ENCODE assay signal across 27 cellular contexts in the genomic region with DNA sequence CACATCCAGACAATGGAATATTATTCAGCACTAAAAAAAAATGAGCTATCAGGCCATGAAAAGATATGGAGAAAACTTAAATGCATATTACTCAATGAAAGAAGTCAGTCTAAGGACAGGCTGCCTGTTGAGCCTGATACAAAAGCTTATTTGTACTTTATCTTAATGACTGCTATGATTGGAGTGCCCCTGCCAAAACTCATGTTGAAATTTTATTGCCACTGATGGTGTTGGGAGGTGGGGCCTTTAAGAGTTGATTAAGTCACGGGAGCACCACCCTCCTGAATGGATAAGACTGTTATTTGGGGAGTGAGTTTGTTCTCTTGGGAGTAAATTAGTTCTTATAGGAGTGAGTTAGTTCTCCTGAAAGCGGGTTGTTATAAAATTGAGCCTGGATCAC.
"Had no signal": no experiment of that assay in that cellular context is flagged by ENCODE, and none has a peak within 500 bp of the region (broad histone marks: within the 10 kb centered on the region; RNA-seq: fewer than 3 reads in every experiment).

No MANE protein-coding gene starts in this region.

- H3K4me3 Mint-ChIP-seq: activated CD4-positive, alpha-beta T cell treated with anti-CD3 and anti-CD28 coated beads, Interleukin-2, amount 10 ng/mL, durations not matched to agents 24 days and 14 days; activated CD8-positive, alpha-beta T cell treated with anti-CD3 and anti-CD28 coated beads, Interleukin-2, amount 10 ng/mL, durations not matched to agents 7 days and 5 days; activated naive CD4-positive, alpha-beta T cell treated with anti-CD3 and anti-CD28 coated beads for 36 hours; activated T-cell treated with anti-CD3 and anti-CD28 coated beads, Interleukin-2, amount 50 U/mL, for 24 hours had no signal

- H3K9me3 Mint-ChIP-seq: activated CD4-positive, alpha-beta T cell treated with anti-CD3 and anti-CD28 coated beads, Interleukin-2, amount 10 ng/mL, durations not matched to agents 24 days and 14 days; activated naive CD4-positive, alpha-beta T cell treated with anti-CD3 and anti-CD28 coated beads for 36 hours; activated naive CD4-positive, alpha-beta T cell treated with anti-CD3 and anti-CD28 coated beads, Interleukin-2, amount 50 U/mL, for 72 hours; activated T-cell treated with anti-CD3 and anti-CD28 coated beads, Interleukin-2, amount 50 U/mL, for 24 hours had no signal

- H3K9me3 ChIP-seq: adrenal gland, body of pancreas, breast epithelium, Peyer's patch, SJSA1 had no signal

- H3K4me3 ChIP-seq: adrenal gland, body of pancreas, breast epithelium, K562, Peyer's patch, SJSA1 had no signal

- H3K36me3 ChIP-seq: adrenal gland, breast epithelium, Peyer's patch, SJSA1 had no signal

- H3K4me1 ChIP-seq: adrenal gland, breast epithelium, Peyer's patch had no signal

- DNase-seq: activated CD4-positive, alpha-beta T cell treated with anti-CD3 and anti-CD28 coated beads, Interleukin-2, amount 50 U/mL, for 4 hours; activated CD8-positive, alpha-beta T cell treated with anti-CD3 and anti-CD28 coated beads, Interleukin-2, amount 10 ng/mL, durations not matched to agents 7 days and 5 days; activated gamma-delta T cell treated with Interleukin-2 at 50 U/mL for 16 hours; activated naive CD4-positive, alpha-beta T cell treated with anti-CD3 and anti-CD28 coated beads for 36 hours; activated T-cell treated with anti-CD3 and anti-CD28 coated beads, Interleukin-2, amount 50 U/mL, for 24 hours; adrenal gland; NCI-H1092 treated with DMSO at 0.1 percent for 48 hours; NCI-H1417; NCI-H146; NCI-H187 treated with DMSO at 0.1 percent for 48 hours; NCI-H2081; NCI-H2171 treated with DMSO at 0.1 percent for 48 hours; NCI-H226; NCI-H446 treated with DMSO at 0.1 percent for 48 hours; NCI-H69; NK-92 treated with Interleukin-12 subunit alpha and Interleukin-12 subunit beta, amount 100 ng/mL, for 24 hours; PC-3; Peyer's patch; RPMI8226; SHP77 treated with DMSO at 0.1 percent for 48 hours; T1000 had no signal

- H3K27me3 Mint-ChIP-seq: activated CD4-positive, alpha-beta T cell treated with anti-CD3 and anti-CD28 coated beads, Interleukin-2, amount 10 ng/mL, durations not matched to agents 24 days and 14 days; activated T-cell treated with anti-CD3 and anti-CD28 coated beads, Interleukin-2, amount 50 U/mL, for 24 hours had no signal

- H3K27me3 ChIP-seq: adrenal gland, body of pancreas, breast epithelium, Peyer's patch, SJSA1 had no signal

- H3K36me3 Mint-ChIP-seq: activated naive CD4-positive, alpha-beta T cell treated with anti-CD3 and anti-CD28 coated beads, Interleukin-2, amount 50 U/mL, for 72 hours had no signal

- H3K27ac Mint-ChIP-seq: activated CD4-positive, alpha-beta T cell treated with anti-CD3 and anti-CD28 coated beads, Interleukin-2, amount 10 ng/mL, durations not matched to agents 24 days and 14 days; activated CD8-positive, alpha-beta T cell treated with anti-CD3 and anti-CD28 coated beads, Interleukin-2, amount 10 ng/mL, durations not matched to agents 7 days and 5 days; activated naive CD4-positive, alpha-beta T cell treated with anti-CD3 and anti-CD28 coated beads for 36 hours; activated naive CD4-positive, alpha-beta T cell treated with anti-CD3 and anti-CD28 coated beads, Interleukin-2, amount 50 U/mL, for 72 hours; activated T-cell treated with anti-CD3 and anti-CD28 coated beads, Interleukin-2, amount 50 U/mL, for 24 hours had no signal

- H3K27ac ChIP-seq: adrenal gland, breast epithelium, Peyer's patch, SJSA1 had no signal

- ATAC-seq: activated CD8-positive, alpha-beta T cell treated with anti-CD3 and anti-CD28 coated beads, Interleukin-2, amount 10 ng/mL, durations not matched to agents 7 days and 5 days; activated naive CD4-positive, alpha-beta T cell treated with anti-CD3 and anti-CD28 coated beads, Interleukin-2, amount 50 U/mL, for 72 hours; body of pancreas; K562; PC-3 had no signal
